18 cellular contexts compared by ENCODE assay signal in the genomic region with DNA sequence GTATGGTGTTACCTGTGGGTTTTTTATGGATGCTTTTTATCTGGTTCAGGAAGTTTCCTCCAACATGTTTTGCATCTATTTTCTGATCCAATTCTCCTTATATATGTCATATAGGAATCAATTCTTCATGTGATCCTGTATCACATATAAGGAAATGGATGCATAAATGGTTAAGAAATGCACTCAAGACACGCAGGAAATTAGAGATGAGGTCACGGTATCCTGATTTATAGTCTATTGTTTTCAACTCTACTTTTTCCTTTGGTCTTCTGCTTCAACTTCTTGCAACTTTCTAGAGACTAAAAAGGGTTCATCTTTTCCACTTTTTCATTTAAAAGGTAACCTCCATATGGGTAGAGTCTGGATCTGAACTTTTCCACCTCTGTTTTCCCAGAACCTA.
"Had no signal": no experiment of that assay in that cellular context is flagged by ENCODE, and none has a peak within 500 bp of the region (broad histone marks: within the 10 kb centered on the region; RNA-seq: fewer than 3 reads in every experiment).

No MANE protein-coding gene starts in this region.

- H3K9me3 ChIP-seq: gastrocnemius medialis, heart right ventricle, ovary, right atrium auricular region, sigmoid colon, suprapubic skin, thyroid gland, upper lobe of left lung, uterus had no signal

- H3K4me3 Mint-ChIP-seq: endodermal cell, natural killer cell, neural crest cell had no signal

- H3K27ac Mint-ChIP-seq: endodermal cell had no signal

- H3K4me3 ChIP-seq: gastrocnemius medialis, heart right ventricle, ovary, right atrium auricular region, sigmoid colon, skin epidermis, suprapubic skin, thyroid gland, upper lobe of left lung, uterus had no signal

- H3K4me1 ChIP-seq: gastrocnemius medialis, right atrium auricular region, sigmoid colon, suprapubic skin, thyroid gland, uterus had no signal

- H3K9me3 Mint-ChIP-seq: natural killer cell had no signal

- ATAC-seq: gastrocnemius medialis; heart right ventricle; natural killer cell; stimulated activated naive CD8-positive, alpha-beta T cell treated with anti-CD3 and anti-CD28 coated beads, Interleukin-15, Interleukin-2, amounts not matched to agents 100 U/mL and 50 U/mL, for 24 hours had no signal

- H3K27ac ChIP-seq: gastrocnemius medialis, heart right ventricle, ovary, right atrium auricular region, sigmoid colon, skin epidermis, suprapubic skin, thyroid gland, upper lobe of left lung, uterus had no signal

- H3K36me3 Mint-ChIP-seq: natural killer cell had no signal

- H3K36me3 ChIP-seq: gastrocnemius medialis, heart right ventricle, ovary, right atrium auricular region, sigmoid colon, suprapubic skin, thyroid gland, upper lobe of left lung, uterus had no signal

- H3K27me3 ChIP-seq: gastrocnemius medialis, heart right ventricle, ovary, right atrium auricular region, sigmoid colon, suprapubic skin, thyroid gland, upper lobe of left lung, uterus had no signal

- H3K4me1 Mint-ChIP-seq: endodermal cell, neural crest cell had no signal

- DNase-seq: effector CD4-positive, alpha-beta T cell; endodermal cell; gastrocnemius medialis; heart right ventricle; hypothalamus; kidney glomerular epithelial cell; natural killer cell; ovary; sigmoid colon; stimulated activated CD4-positive, alpha-beta T cell treated with anti-CD3 and anti-CD28 coated beads, Interleukin-2, amount 100 ng/mL, for 48 hours; stimulated activated naive CD8-positive, alpha-beta T cell treated with anti-CD3 and anti-CD28 coated beads, Interleukin-15, Interleukin-2, amounts not matched to agents 100 U/mL and 50 U/mL, for 24 hours; thyroid gland; upper lobe of left lung; uterus had no signal
